In the genomic region with DNA sequence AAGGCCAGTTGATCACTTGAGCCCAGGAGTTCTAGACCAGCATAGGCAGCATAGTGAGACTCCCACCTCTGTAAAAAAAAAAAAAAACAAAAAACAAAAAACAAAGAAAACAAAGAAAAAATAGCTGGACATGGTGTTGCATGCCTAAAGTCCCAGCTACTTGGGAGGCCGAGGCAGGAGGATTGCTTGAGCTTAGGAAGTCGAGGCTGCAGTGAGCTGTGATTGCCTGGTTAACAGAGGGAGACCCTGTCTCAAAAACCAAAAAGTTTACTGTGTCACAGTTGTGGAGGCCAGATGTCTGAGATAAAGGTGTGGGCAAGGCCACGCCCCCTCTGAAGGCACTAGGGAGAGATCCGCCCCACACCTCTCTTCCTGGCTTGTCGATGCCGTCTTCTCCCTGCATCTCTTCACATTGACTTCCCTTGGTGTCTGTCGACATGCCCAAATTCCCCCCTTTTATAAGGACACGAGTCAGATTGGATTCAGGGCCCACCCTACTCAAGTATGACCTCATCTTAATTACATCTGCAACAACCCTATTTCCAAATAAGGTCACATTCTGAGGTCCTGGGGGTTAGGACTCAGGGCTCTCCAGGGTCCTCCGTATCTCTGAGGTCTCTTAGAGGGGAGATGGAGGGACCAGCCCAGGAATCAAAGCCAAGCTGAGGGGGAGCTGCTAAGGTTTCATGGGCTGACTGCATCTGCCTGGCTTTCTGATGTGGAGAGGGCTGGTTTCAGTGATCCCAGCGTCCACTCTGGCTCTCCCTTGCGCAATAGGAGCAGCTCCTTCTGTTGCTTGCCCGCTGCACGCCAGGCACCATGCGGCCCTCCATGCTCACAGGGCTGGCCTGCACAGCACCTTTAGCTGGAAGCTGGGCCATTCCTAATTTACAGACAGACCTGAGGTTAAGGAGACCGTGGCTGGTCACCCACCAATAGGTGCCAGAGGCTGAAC, we compare ENCODE assay signal across 16 cellular contexts. TPM values are rescaled to one million over a fixed set of nuclear protein-coding genes. Genes with fewer than 3 reads are reported as not detected.
A peak's percentile ranks its signal among the peaks of the same experiment; 100 is the strongest.
DNase-seq lines count a peak whose midpoint lies in the region; ATAC-seq, FAIRE-seq and TF ChIP-seq lines count a peak whose summit lies in the region.
"Had no signal": no experiment of that assay in that cellular context is flagged by ENCODE, and none has a peak within 500 bp of the region (broad histone marks: within the 10 kb centered on the region; RNA-seq: fewer than 3 reads in every experiment).

No MANE protein-coding gene starts in this region.

- H3K27ac Mint-ChIP-seq in HFFc6: peak overlapping the region; percentile 51
- H3K27ac Mint-ChIP-seq: activated naive CD8-positive, alpha-beta T cell; B cell; natural killer cell treated with Interleukin-12 subunit alpha and Interleukin-12 subunit beta and Interleukin-15 and Interleukin-18, amount 100 ng/mL, for 72 hours had no signal

- TF ChIP-seq CTCF in A549 (IDR thresholded peaks at IDR 0.05) (no peak), HFFc6 (IDR thresholded peaks at IDR 0.05) (no peak), fibroblast of mammary gland (conservative IDR thresholded peaks at IDR 0.05; ENCODE audit: control insufficient read depth, insufficient read depth, low read depth, low read length) (no peak)

- H3K4me1 ChIP-seq in A549 (peaks cover 30% of the 10 kb centered on the region), mesodermal cell (ENCODE audit: control insufficient read depth, insufficient read depth, low read length, poor library complexity, severe bottlenecking) (peaks cover 52% of the 10 kb centered on the region)

- CTCF ChIA-PET in A549 (lab: Yijun Ruan, JAX): interaction anchor here (0.6 to 14.7 kb wide), 18 partner anchors 11 to 211 kb away, joined by 3 to 412 read pairs (median 8); partner anchors contain the start of genes ABCB8, AGAP3, FASTK and TMUB1

- H3K9me3 Mint-ChIP-seq in HFFc6: no peaks in the 10 kb centered on the region
- H3K9me3 Mint-ChIP-seq: natural killer cell treated with Interleukin-12 subunit alpha and Interleukin-12 subunit beta and Interleukin-15 and Interleukin-18, amount 100 ng/mL, for 72 hours had no signal

- H3K27me3 Mint-ChIP-seq in HFFc6 (ENCODE audit: insufficient read depth): no peaks in the 10 kb centered on the region; the same call in 1 of the 2 replicates
- H3K27me3 Mint-ChIP-seq: natural killer cell treated with Interleukin-12 subunit alpha and Interleukin-12 subunit beta and Interleukin-15 and Interleukin-18, amount 100 ng/mL, for 72 hours had no signal

- H3K4me1 Mint-ChIP-seq in HFFc6 (ENCODE audit: low read depth): peaks cover 67% of the 10 kb centered on the region
- H3K4me1 Mint-ChIP-seq: B cell had no signal

- H3K36me3 ChIP-seq in mesodermal cell (ENCODE audit: control insufficient read depth, insufficient read depth, low read length): peaks cover 5% of the 10 kb centered on the region
- H3K36me3 ChIP-seq: tibial artery had no signal

- TF ChIP-seq EP300 in A549 (IDR thresholded peaks at IDR 0.05): no peak

- no peak overlapping the region for H3K4me2 ChIP-seq in A549

- DNase-seq in A549 (ENCODE audit: low read depth in 1 of 2, low spot score in 1 of 2) (no peak), HFFc6 (no peak), fibroblast of mammary gland (ENCODE audit: low read depth) (peak; percentile 68), NK-92 (lab: John Stamatoyannopoulos, UW; ENCODE audit: unreplicated experiment) (no peak), NCI-H446 (lab: John Stamatoyannopoulos, UW) (no peak), NCI-H1105 treated with DMSO at 0.1 percent for 48 hours (lab: John Stamatoyannopoulos, UW) (no peak)
- DNase-seq: cerebellar nuclear complex, NCI-H2227 treated with DMSO at 0.1 percent for 48 hours, T1000, tibial artery had no signal

- H3K4me3 ChIP-seq in A549 (no peak overlapping the region), fibroblast of mammary gland (ENCODE audit: control insufficient read depth, low read depth, low read length) (no peak overlapping the region), mesodermal cell (ENCODE audit: extremely low read depth, insufficient read depth, low read length, poor library complexity, severe bottlenecking) (no peak overlapping the region)
- H3K4me3 ChIP-seq: tibial artery had no signal

- H3K9me3 ChIP-seq in A549 (no peaks in the 10 kb centered on the region), mesodermal cell (ENCODE audit: control insufficient read depth, low read length) (no peaks in the 10 kb centered on the region)
- H3K9me3 ChIP-seq: tibial artery had no signal

- TF ChIP-seq RAD21 in A549 (conservative IDR thresholded peaks at IDR 0.05 in 1 of 2, IDR thresholded peaks at IDR 0.05 in 1 of 2): no peak

- no peak for FAIRE-seq in A549 (lab: Jason Lieb, UNC)
- FAIRE-seq: islet of Langerhans had no signal

- H3K4me3 Mint-ChIP-seq in HFFc6: no peak overlapping the region
- H3K4me3 Mint-ChIP-seq: activated naive CD8-positive, alpha-beta T cell; B cell; natural killer cell treated with Interleukin-12 subunit alpha and Interleukin-12 subunit beta and Interleukin-15 and Interleukin-18, amount 100 ng/mL, for 72 hours had no signal

- no peaks in the 10 kb centered on the region for H3K36me3 Mint-ChIP-seq in HFFc6 (ENCODE audit: low read depth)
- H3K36me3 Mint-ChIP-seq: activated naive CD8-positive, alpha-beta T cell; natural killer cell treated with Interleukin-12 subunit alpha and Interleukin-12 subunit beta and Interleukin-15 and Interleukin-18, amount 100 ng/mL, for 72 hours had no signal

- ATAC-seq in A549 (no peak), GM21381 (IDR thresholded peaks at IDR 0.05; ENCODE audit: unreplicated experiment) (no peak)
- ATAC-seq: natural killer cell treated with Interleukin-12 subunit alpha and Interleukin-12 subunit beta and Interleukin-15 and Interleukin-18, amount 100 ng/mL, for 72 hours had no signal

- POLR2A ChIA-PET in A549 (lab: Yijun Ruan, JAX): interaction anchor here (0.6 kb wide), 1 partner anchor 95 kb away, joined by 5 read pairs; no protein-coding TSS in a partner anchor

- WGBS in A549 (ENCODE audit: missing lambda C conversion rate): 78% methylated on average over 15 of the region's 15 CpGs
- 76 to 79% methylated on average over 13 to 15 of the region's 15 CpGs for WGBS in mesodermal cell (ENCODE audit: insufficient coverage in 2 of 2), 2 experiments

- TF ChIP-seq POLR2A in A549 (IDR thresholded peaks at IDR 0.05; ENCODE audit: low read length): no peak

- H3K27ac ChIP-seq in A549 (peak overlapping the region in 1 of 2 experiments; percentile 13; a peak in 1 of 6 replicates), mesodermal cell (ENCODE audit: low read depth, low read length, severe bottlenecking) (peak overlapping the region; percentile 8)
- H3K27ac ChIP-seq: tibial artery had no signal

TF ChIP-seq in A549, 52 proteins besides CTCF, POLR2A, EP300 and RAD21 (continues in another document):
- TF ChIP-seq CEBPB (IDR thresholded peaks at IDR 0.05): peak; percentile 69 to 87; a peak in 3 of 4 replicates

RNA-seq across cellular contexts. Expression of gene AGAP3, which starts 23.1 kb away (rescaled TPM):
- polyA plus RNA-seq in A549 (2011; rRNA removed) (33.8 and 34.1 TPM in 2 replicates), A549 (2017; fragmentation: RNase III; extraction: RNeasy Plus Mini Kit Qiagen cat#74134 plus additional on column Dnase treatment) (42.6 to 45.9 TPM (median 43.1 TPM) in 3 replicates)
- polyA plus RNA-seq in A549 (2012; cell fraction: cytosol; rRNA removed): 90.2 and 106 TPM in 2 replicates
- polyA plus RNA-seq in A549 (2012; cell fraction: nucleus; rRNA removed): 233 and 266 TPM in 2 replicates
- 30.9 and 37.2 TPM in 2 replicates for polyA minus RNA-seq in A549 (2011; rRNA and poly(A)+ RNA removed)
- total RNA-seq in HFFc6 (2021; fragmentation: NEBNext Ultra II Directional; extraction: Animal tissue kit (Norgen Biotek cat#: 25700)): 100 to 1,000 TPM in 1 of 6 experiments, 10 to 100 TPM in 5; 73.3 to 104 (median 82.2) TPM
- 78.3 TPM for polyA plus RNA-seq in mesodermal cell (2013, experiment 1 of 2)
- polyA plus RNA-seq in mesodermal cell (2013, experiment 2 of 2): 71.9 TPM

RNA-seq across cellular contexts. Expression of gene TMUB1, which starts 26.1 kb away (rescaled TPM):
- 12.4 and 14.0 TPM in 2 replicates for polyA plus RNA-seq in A549 (2011; rRNA removed)
- polyA plus RNA-seq in A549 (2012; cell fraction: cytosol; rRNA removed): 45.5 and 65.8 TPM in 2 replicates
- polyA plus RNA-seq in A549 (2012; cell fraction: nucleus; rRNA removed): 65.1 and 82.1 TPM in 2 replicates
- polyA plus RNA-seq in A549 (2017; fragmentation: RNase III; extraction: RNeasy Plus Mini Kit Qiagen cat#74134 plus additional on column Dnase treatment): 31.5 to 37.7 TPM (median 37.3 TPM) in 3 replicates
- polyA minus RNA-seq in A549 (2011; rRNA and poly(A)+ RNA removed): 4.1 and 6.0 TPM in 2 replicates
- total RNA-seq in HFFc6 (2021; fragmentation: NEBNext Ultra II Directional; extraction: Animal tissue kit (Norgen Biotek cat#: 25700)): 10 to 100 TPM; 44.0 to 57.8 (median 51.9) TPM
- 45.6 TPM for polyA plus RNA-seq in mesodermal cell (2013, experiment 1 of 2)
- 44.6 TPM for polyA plus RNA-seq in mesodermal cell (2013, experiment 2 of 2)

RNA-seq across cellular contexts. Expression of gene FASTK, which starts 28.8 kb away (rescaled TPM):
- 38.5 and 51.7 TPM in 2 replicates for polyA plus RNA-seq in A549 (2011; rRNA removed)
- polyA plus RNA-seq in A549 (2012; cell fraction: cytosol; rRNA removed): 105 and 138 TPM in 2 replicates
- 515 and 603 TPM in 2 replicates for polyA plus RNA-seq in A549 (2012; cell fraction: nucleus; rRNA removed)
- polyA plus RNA-seq in A549 (2017; fragmentation: RNase III; extraction: RNeasy Plus Mini Kit Qiagen cat#74134 plus additional on column Dnase treatment): 66.0 to 78.6 TPM (median 72.4 TPM) in 3 replicates
- polyA minus RNA-seq in A549 (2011; rRNA and poly(A)+ RNA removed): 49.4 and 58.9 TPM in 2 replicates
- total RNA-seq in HFFc6 (2021; fragmentation: NEBNext Ultra II Directional; extraction: Animal tissue kit (Norgen Biotek cat#: 25700)): 10 to 100 TPM; 83.8 to 97.0 (median 92.4) TPM
- 51.8 TPM for polyA plus RNA-seq in mesodermal cell (2013, experiment 1 of 2)
- 50.3 TPM for polyA plus RNA-seq in mesodermal cell (2013, experiment 2 of 2)

RNA-seq across cellular contexts. Expression of gene SLC4A2, which starts 50.0 kb away (rescaled TPM):
- polyA plus RNA-seq in A549 (2011; rRNA removed) (99.6 and 112 TPM in 2 replicates), A549 (2017; fragmentation: RNase III; extraction: RNeasy Plus Mini Kit Qiagen cat#74134 plus additional on column Dnase treatment) (253 to 280 TPM (median 275 TPM) in 3 replicates)
- polyA plus RNA-seq in A549 (2012; cell fraction: cytosol; rRNA removed): 227 and 233 TPM in 2 replicates
- 658 and 805 TPM in 2 replicates for polyA plus RNA-seq in A549 (2012; cell fraction: nucleus; rRNA removed)
- 118 and 170 TPM in 2 replicates for polyA minus RNA-seq in A549 (2011; rRNA and poly(A)+ RNA removed)
- total RNA-seq in HFFc6 (2021; fragmentation: NEBNext Ultra II Directional; extraction: Animal tissue kit (Norgen Biotek cat#: 25700)): 100 to 1,000 TPM; 153 to 188 (median 164) TPM
- polyA plus RNA-seq in mesodermal cell (2013, experiment 1 of 2): 77.0 TPM
- 68.0 TPM for polyA plus RNA-seq in mesodermal cell (2013, experiment 2 of 2)

RNA-seq across cellular contexts. Expression of gene CDK5, which starts 51.7 kb away (rescaled TPM):
- polyA plus RNA-seq in A549 (2011; rRNA removed) (29.6 and 30.0 TPM in 2 replicates), A549 (2017; fragmentation: RNase III; extraction: RNeasy Plus Mini Kit Qiagen cat#74134 plus additional on column Dnase treatment) (41.2 to 51.0 TPM (median 50.3 TPM) in 3 replicates)
- 45.6 and 54.0 TPM in 2 replicates for polyA plus RNA-seq in A549 (2012; cell fraction: cytosol; rRNA removed)
- 38.0 and 53.8 TPM in 2 replicates for polyA plus RNA-seq in A549 (2012; cell fraction: nucleus; rRNA removed)
- polyA minus RNA-seq in A549 (2011; rRNA and poly(A)+ RNA removed): 31.2 and 48.9 TPM in 2 replicates
- 10 to 100 TPM; 31.3 to 37.3 (median 33.4) TPM for total RNA-seq in HFFc6 (2021; fragmentation: NEBNext Ultra II Directional; extraction: Animal tissue kit (Norgen Biotek cat#: 25700))
- 31.6 TPM for polyA plus RNA-seq in mesodermal cell (2013, experiment 1 of 2)
- polyA plus RNA-seq in mesodermal cell (2013, experiment 2 of 2): 26.1 TPM
